8 cellular contexts compared by ENCODE assay signal in the genomic region with DNA sequence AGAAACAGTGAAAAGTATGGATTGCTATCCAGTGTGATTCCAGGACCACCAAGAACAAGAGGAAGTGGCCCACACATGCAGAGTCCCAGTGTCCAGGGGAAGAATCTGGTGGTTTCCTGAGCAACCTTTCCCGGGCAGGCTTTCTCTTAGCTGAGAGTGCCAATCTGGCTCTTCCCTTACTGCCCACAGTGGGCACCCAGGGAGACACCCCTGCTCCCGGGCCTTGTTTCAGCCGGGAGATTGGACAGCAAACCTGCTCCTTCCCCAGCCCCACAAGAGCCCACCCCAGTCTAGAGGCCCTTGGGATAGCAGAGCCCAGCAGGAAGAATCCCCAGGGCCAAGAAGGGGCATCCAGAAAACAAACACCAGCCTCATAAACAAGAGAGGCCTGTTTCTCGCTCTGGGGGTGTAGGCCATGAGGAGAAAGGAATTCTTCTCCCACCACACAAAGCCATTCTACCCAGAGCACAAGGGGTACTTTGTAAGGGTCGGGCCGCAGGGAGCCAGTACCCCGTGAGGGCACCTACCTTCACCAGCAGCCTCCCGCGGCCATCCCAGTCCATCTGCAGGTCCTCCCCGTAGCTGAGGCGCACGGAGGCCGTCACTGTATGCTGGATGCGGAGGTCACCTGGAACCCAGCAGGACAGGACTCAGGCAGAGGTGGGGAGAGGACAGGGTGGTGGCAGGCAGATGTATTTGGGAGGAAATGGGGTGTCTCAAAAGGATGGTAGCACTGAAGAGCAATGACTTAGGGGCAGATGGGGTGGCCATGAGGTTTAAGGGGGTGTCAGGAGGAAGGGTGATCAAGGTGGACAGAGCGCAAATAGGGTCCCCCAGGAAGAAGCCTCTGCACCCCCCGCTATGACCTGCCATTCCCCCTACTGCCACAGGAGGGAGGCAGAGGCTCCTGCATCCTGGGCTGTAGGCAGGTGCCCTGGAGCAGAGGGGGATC.
DNase-seq lines count a peak whose midpoint lies in the region; ATAC-seq and TF ChIP-seq lines count a peak whose summit lies in the region.

No MANE protein-coding gene starts in this region.

- no peaks in the 10 kb centered on the region for H3K4me1 Mint-ChIP-seq in activated CD4-positive, alpha-beta memory T cell treated with anti-CD3 and anti-CD28 coated beads for 36 hours (ENCODE audit: low read depth)
- peaks cover 29% of the 10 kb centered on the region for H3K4me1 Mint-ChIP-seq in endodermal cell

- no peak for ATAC-seq in HG03460 (IDR thresholded peaks at IDR 0.05; ENCODE audit: unreplicated experiment)

- H3K27ac ChIP-seq in endodermal cell (ENCODE audit: low read depth, low read length), result no peak overlapping the region

- POLR2A ChIA-PET in activated CD4-positive, alpha-beta memory T cell treated with anti-CD3 and anti-CD28 coated beads for 36 hours (lab: Charles Lee), result no interaction called here

- peaks cover 46% of the 10 kb centered on the region for H3K36me3 ChIP-seq in endodermal cell (ENCODE audit: control insufficient read depth, insufficient read depth, low read length)

- 74 to 81% methylated on average over 7 to 15 of the region's 16 CpGs for WGBS in endodermal cell (ENCODE audit: insufficient coverage in 1 of 2, insufficient read length in 1 of 2), 2 experiments

- H3K27me3 ChIP-seq in endodermal cell (ENCODE audit: control insufficient read depth, insufficient read depth, low read length, poor library complexity, severe bottlenecking), result no peaks in the 10 kb centered on the region

- CTCF ChIA-PET in activated CD4-positive, alpha-beta memory T cell treated with anti-CD3 and anti-CD28 coated beads for 36 hours (lab: Charles Lee), result interaction anchor here (1.0 to 4.2 kb wide), 3 partner anchors 216 to 222 kb away, joined by 4 to 33 read pairs (median 19); no protein-coding TSS in a partner anchor

- DNase-seq in NCI-H446 (lab: John Stamatoyannopoulos, UW) (peak; percentile 65 to 71), NCI-H446 treated with DMSO at 0.1 percent for 48 hours (lab: John Stamatoyannopoulos, UW) (no peak), NCI-H2107 treated with DMSO at 0.1 percent for 48 hours (lab: John Stamatoyannopoulos, UW; ENCODE audit: unreplicated experiment) (peak; percentile 26), endodermal cell (peak; percentile 94), mucosa of gallbladder (ENCODE audit: low spot score) (peak; percentile 35)
- DNase-seq in activated CD4-positive, alpha-beta memory T cell treated with anti-CD3 and anti-CD28 coated beads for 36 hours, result peak; percentile 66
- DNase-seq in stimulated activated naive CD4-positive, alpha-beta T cell (lab: John Stamatoyannopoulos, UW), result peak; percentile 35 to 76 (median 52)

- no peak overlapping the region for H3K4me3 ChIP-seq in endodermal cell (ENCODE audit: low read length)

- H3K9me3 ChIP-seq in endodermal cell (ENCODE audit: control insufficient read depth, low read length), result no peaks in the 10 kb centered on the region

- no peak overlapping the region for H3K27ac Mint-ChIP-seq in activated CD4-positive, alpha-beta memory T cell treated with anti-CD3 and anti-CD28 coated beads for 36 hours
- no peak overlapping the region for H3K27ac Mint-ChIP-seq in endodermal cell

- TF ChIP-seq CTCF in endodermal cell (conservative IDR thresholded peaks at IDR 0.05), result peak; percentile 100

- no peaks in the 10 kb centered on the region for H3K9me3 Mint-ChIP-seq in activated CD4-positive, alpha-beta memory T cell treated with anti-CD3 and anti-CD28 coated beads for 36 hours
- H3K9me3 Mint-ChIP-seq in endodermal cell, result no peaks in the 10 kb centered on the region

- peaks cover 11% of the 10 kb centered on the region for H3K4me1 ChIP-seq in endodermal cell (ENCODE audit: control insufficient read depth, insufficient read depth, low read length)

- H3K4me3 Mint-ChIP-seq in activated CD4-positive, alpha-beta memory T cell treated with anti-CD3 and anti-CD28 coated beads for 36 hours, result no peak overlapping the region
- H3K4me3 Mint-ChIP-seq in endodermal cell, result no peak overlapping the region

- no peaks in the 10 kb centered on the region for H3K36me3 Mint-ChIP-seq in activated CD4-positive, alpha-beta memory T cell treated with anti-CD3 and anti-CD28 coated beads for 36 hours
- H3K36me3 Mint-ChIP-seq in endodermal cell (ENCODE audit: low read depth), result peaks cover 81% of the 10 kb centered on the region

- intact Hi-C loops in activated CD4-positive, alpha-beta memory T cell treated with anti-CD3 and anti-CD28 coated beads for 36 hours (cut with micrococcal nuclease), result loop anchor here (1.0 to 2.0 kb wide), 3 partner anchors 133 to 222 kb away; no protein-coding TSS in a partner anchor

- H3K9ac ChIP-seq in endodermal cell (ENCODE audit: extremely low read depth, low read length, poor library complexity, severe bottlenecking), result no peak overlapping the region

- H3K27me3 Mint-ChIP-seq in activated CD4-positive, alpha-beta memory T cell treated with anti-CD3 and anti-CD28 coated beads for 36 hours, result no peaks in the 10 kb centered on the region
- no peaks in the 10 kb centered on the region for H3K27me3 Mint-ChIP-seq in endodermal cell (ENCODE audit: insufficient read depth)
